ENCODE assay signal across 8 cellular contexts in the genomic region with DNA sequence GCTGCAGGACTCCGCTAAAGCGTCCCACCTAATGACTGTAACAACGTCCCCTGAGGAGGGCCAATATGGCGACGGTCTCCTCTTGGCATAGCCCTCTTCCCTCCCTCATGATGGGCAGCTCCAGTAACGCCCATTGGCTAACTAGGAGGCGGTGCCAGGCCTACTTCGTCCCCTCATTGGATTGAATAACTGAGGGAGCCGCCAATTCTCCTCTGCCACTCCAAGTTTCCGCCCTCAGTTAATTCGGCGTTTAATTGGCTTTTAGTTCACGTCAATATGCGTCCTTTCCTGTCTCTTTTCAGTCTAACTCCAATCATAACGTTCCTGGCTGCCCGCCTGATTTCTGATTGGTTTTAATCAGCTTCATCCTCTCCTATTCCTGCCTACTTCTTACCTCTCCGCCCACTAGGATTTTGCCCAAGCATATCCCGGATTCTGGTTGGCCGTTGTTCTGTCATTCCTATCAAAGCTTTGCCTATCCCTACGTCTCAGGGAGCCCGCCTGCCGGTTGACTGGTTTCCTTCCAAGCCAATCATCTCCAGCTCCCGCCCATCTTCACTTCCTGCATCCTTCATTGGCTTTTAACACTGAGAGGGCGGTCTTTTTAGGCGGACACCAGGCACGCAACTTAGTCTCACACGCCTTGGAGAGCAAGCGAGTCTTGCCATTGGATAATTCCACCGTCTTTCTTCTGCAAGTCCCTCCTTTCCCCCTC. TPM values are rescaled to one million over a fixed set of nuclear protein-coding genes. Genes with fewer than 3 reads are reported as not detected.
DNase-seq lines count a peak whose midpoint lies in the region; ATAC-seq and TF ChIP-seq lines count a peak whose summit lies in the region.

No MANE protein-coding gene starts in this region.

- H2AK9ac ChIP-seq in IMR-90 (replicated peaks; ENCODE audit: low read depth, low read length, poor library complexity) = peak overlapping the region; percentile 99

- H3K9me1 ChIP-seq in IMR-90 (ENCODE audit: insufficient read depth, low read length) = peaks cover 16% of the 10 kb centered on the region

- CTCF ChIA-PET in IMR-90 (lab: Yijun Ruan, JAX) = interaction anchor here (0.6 to 1.1 kb wide), 3 partner anchors 27 to 1354 kb away, joined by 3 read pairs; no protein-coding TSS in a partner anchor
- CTCF ChIA-PET in OCI-LY7 (lab: Charles Lee; ENCODE audit: unreplicated experiment) = interaction anchor here (0.8 to 2.7 kb wide), 4 partner anchors 27 to 122 kb away, joined by 3 to 7 read pairs (median 4); a partner anchor contains a TSS

- WGBS in IMR-90 (ENCODE audit: extremely low coverage in 2 of 2, insufficient read length in 1 of 2), 2 experiments = 0% methylated on average over 23 of the region's 29 CpGs; no CpG with 5 or more reads in 1 of the 2 experiments

- H3K79me1 ChIP-seq in IMR-90 (ENCODE audit: low read depth in 1 of 2, low read length in 2 of 2) = peaks cover 17 to 26% of the 10 kb centered on the region in 2 experiments

- H3K9me3 ChIP-seq in IMR-90 (ENCODE audit: control insufficient read depth, insufficient read depth, low read length) (no peaks in the 10 kb centered on the region), OCI-LY7 (ENCODE audit: low read length) (no peaks in the 10 kb centered on the region), mucosa of rectum (ENCODE audit: control insufficient read depth in 2 of 2, low read length in 2 of 2) (no peaks in the 10 kb centered on the region)

- POLR2A ChIA-PET in IMR-90 (lab: Charles Lee; ENCODE audit: unreplicated experiment) (no interaction called here), OCI-LY7 (lab: Charles Lee) (interaction anchor here (0.6 to 2.1 kb wide), 23 partner anchors 8 to 901 kb away, joined by 3 to 9 read pairs (median 4); a partner anchor contains a TSS)

- peak overlapping the region; percentile 99 for H3K4ac ChIP-seq in IMR-90 (ENCODE audit: low read depth, low read length)

- ATAC-seq in GM21576 (IDR thresholded peaks at IDR 0.05; ENCODE audit: unreplicated experiment) = peak; percentile 69
- ATAC-seq in IMR-90 (ENCODE audit: low read depth) = peak; percentile 72
- ATAC-seq in esophagus mucosa = peak; percentile 74

- H3K27me3 ChIP-seq in IMR-90 (ENCODE audit: control insufficient read depth, insufficient read depth, low read length) (no peaks in the 10 kb centered on the region), mucosa of rectum (ENCODE audit: control insufficient read depth in 2 of 2, insufficient read depth in 2 of 2, low read length in 2 of 2) (no peaks in the 10 kb centered on the region)

- H2BK20ac ChIP-seq in IMR-90 (ENCODE audit: low read depth, low read length) = peak overlapping the region; percentile 28; the same call in 1 of the 2 replicates

- peak overlapping the region; percentile 99 for H4K91ac ChIP-seq in IMR-90 (ENCODE audit: insufficient read depth, low read depth, low read length)

- H3K18ac ChIP-seq in IMR-90 (ENCODE audit: low read depth, low read length) = peak overlapping the region; percentile 70

- peak overlapping the region; percentile 44 for H3K4me3 ChIP-seq in IMR-90 (ENCODE audit: insufficient read depth, low read depth, low read length)
- peak overlapping the region; percentile 86 for H3K4me3 ChIP-seq in OCI-LY7 (ENCODE audit: low read depth, low read length, poor library complexity, severe bottlenecking)
- H3K4me3 ChIP-seq in mucosa of rectum (ENCODE audit: low read length in 2 of 2) = peak overlapping the region; percentile 84 to 90

- TF ChIP-seq CTCF in IMR-90 (conservative IDR thresholded peaks at IDR 0.05; ENCODE audit: low read depth, low read length) (no peak), OCI-LY7 (conservative IDR thresholded peaks at IDR 0.05; ENCODE audit: low read length) (no peak)

- peak overlapping the region; percentile 96 for H2BK5ac ChIP-seq in IMR-90 (ENCODE audit: low read depth, low read length, poor library complexity, severe bottlenecking)

- peak overlapping the region; percentile 84; the same call in 1 of the 3 replicates for H2BK15ac ChIP-seq in IMR-90 (ENCODE audit: low read depth, low read length)

- H2AFZ ChIP-seq in IMR-90 (replicated peaks; ENCODE audit: low read length, poor library complexity) = peak overlapping the region; percentile 92
- peak overlapping the region; percentile 85 for H2AFZ ChIP-seq in OCI-LY7 (ENCODE audit: low read length)

- peak overlapping the region; percentile 99 to 100 for H4K8ac ChIP-seq in IMR-90 (ENCODE audit: low read depth in 2 of 2, low read length in 2 of 2)

- H3K9ac ChIP-seq in IMR-90 (ENCODE audit: low read depth, low read length) (peak overlapping the region; percentile 82), mucosa of rectum (ENCODE audit: low read depth in 1 of 2, low read length in 2 of 2) (peak overlapping the region; percentile 86 to 92)

- H2AK5ac ChIP-seq in IMR-90 (ENCODE audit: low read depth, low read length) = peak overlapping the region; percentile 100

- H3K4me2 ChIP-seq in IMR-90 (ENCODE audit: low read depth, low read length) (peak overlapping the region; percentile 71), OCI-LY7 (ENCODE audit: low read length) (peak overlapping the region; percentile 73)

- TF ChIP-seq POLR2A in IMR-90 (IDR thresholded peaks at IDR 0.05; ENCODE audit: low read depth, low read length) = peak; percentile 83

- in situ Hi-C loops in IMR-90 (cut with MboI; ENCODE audit: low sequenced_read_pairs) = no loop called here

- BruUV-seq in IMR-90 (replicated peaks; lab: Mats Ljungman, UMichigan) (no TSS peak), OCI-LY7 (replicated peaks; lab: Mats Ljungman, UMichigan) (no TSS peak)

- DNase-seq in DMS53 (lab: John Stamatoyannopoulos, UW) = peak; percentile 100
- DNase-seq in IMR-90 = peak; percentile 100
- DNase-seq in OCI-LY7 (ENCODE audit: low spot score) = peak; percentile 100
- DNase-seq in activated T-cell treated with anti-CD3 and anti-CD28 coated beads for 4 hours = peak; percentile 80
- peak; percentile 82 for DNase-seq in stimulated activated CD8-positive, alpha-beta memory T cell treated with anti-CD3 and anti-CD28 coated beads, Interleukin-7, amount 100 ng/mL, for 24 hours (ENCODE audit: low read depth)

- H3K4me1 ChIP-seq in IMR-90 (ENCODE audit: control insufficient read depth, insufficient read depth, low read length) (peaks cover 16% of the 10 kb centered on the region), OCI-LY7 (ENCODE audit: insufficient read depth, low read length, poor library complexity, severe bottlenecking) (peaks cover 45% of the 10 kb centered on the region), mucosa of rectum (ENCODE audit: control insufficient read depth in 2 of 2, insufficient read depth in 2 of 2, low read length in 2 of 2) (peaks cover 35 to 36% of the 10 kb centered on the region in 2 donors)

- H3K9me2 ChIP-seq in OCI-LY7 (ENCODE audit: insufficient read depth, low read length) = no peaks in the 10 kb centered on the region

- peak overlapping the region; percentile 96 for H3K27ac ChIP-seq in IMR-90 (ENCODE audit: insufficient read depth, low read length)
- peak overlapping the region; percentile 77 for H3K27ac ChIP-seq in OCI-LY7 (ENCODE audit: low read depth, low read length, poor library complexity, severe bottlenecking)
- peak overlapping the region; percentile 98 to 99 for H3K27ac ChIP-seq in mucosa of rectum (ENCODE audit: low read depth in 2 of 2, low read length in 2 of 2)

- H2BK120ac ChIP-seq in IMR-90 (ENCODE audit: low read depth, low read length) = peak overlapping the region; percentile 83

- H3K14ac ChIP-seq in IMR-90 (replicated peaks; ENCODE audit: low read depth, low read length) = peak overlapping the region; percentile 100

- dilution Hi-C loops in IMR-90 (cut with HindIII; ENCODE audit: low sequenced_read_pairs, unreplicated experiment) = no loop called here

- H3K23ac ChIP-seq in IMR-90 (ENCODE audit: low read depth, low read length) = peak overlapping the region; percentile 99

- peaks cover 18% of the 10 kb centered on the region for H3K36me3 ChIP-seq in IMR-90 (ENCODE audit: control insufficient read depth, insufficient read depth, low read length)
- peaks cover 36% of the 10 kb centered on the region for H3K36me3 ChIP-seq in OCI-LY7 (ENCODE audit: insufficient read depth, low read length)
- peaks cover 20 to 23% of the 10 kb centered on the region in 2 donors for H3K36me3 ChIP-seq in mucosa of rectum (ENCODE audit: control insufficient read depth in 2 of 2, insufficient read depth in 2 of 2, low read length in 2 of 2)

- peaks cover 13% of the 10 kb centered on the region; the same call in 1 of the 2 replicates for H4K20me1 ChIP-seq in IMR-90 (ENCODE audit: insufficient read depth, low read length)
- H4K20me1 ChIP-seq in OCI-LY7 (ENCODE audit: insufficient read depth, low read length) = peaks cover 16% of the 10 kb centered on the region; the same call in 1 of the 2 replicates

- intact Hi-C loops in IMR-90 (cut with micrococcal nuclease) = loop anchor here (2.0 kb wide), 1 partner anchor 71 kb away; no protein-coding TSS in a partner anchor
- intact Hi-C loops in OCI-LY7 (cut with micrococcal nuclease; ENCODE audit: unreplicated experiment) = loop anchor here (1.0 to 5.0 kb wide), 4 partner anchors 27 to 248 kb away; a partner anchor contains a TSS

- no peak for TF ChIP-seq RAD21 in IMR-90 (IDR thresholded peaks at IDR 0.05; ENCODE audit: low read length)

- H3K79me2 ChIP-seq in OCI-LY7 (ENCODE audit: insufficient read depth, low read depth, low read length) = peaks cover 38% of the 10 kb centered on the region

- H3K56ac ChIP-seq in IMR-90 (ENCODE audit: extremely low read depth, insufficient read depth, low read length) = peak overlapping the region; percentile 98

- peak overlapping the region; percentile 91 for H4K5ac ChIP-seq in IMR-90 (ENCODE audit: low read depth, low read length)

RNA-seq across cellular contexts. Expression of a gene that starts 0.4 kb away (rescaled TPM):
- total RNA-seq in IMR-90 (2012; rRNA removed) (45.0 and 53.6 TPM in 2 replicates), OCI-LY7 (2022) (83.9 and 93.9 TPM in 2 replicates), esophagus mucosa (71.0 TPM)
- polyA plus RNA-seq in IMR-90 (2012; rRNA removed) = 19.7 and 21.2 TPM in 2 replicates
- polyA plus RNA-seq in IMR-90 (2012; cell fraction: cytosol; rRNA removed) = 4.3 and 9.9 TPM in 2 replicates
- 24.6 and 42.1 TPM in 2 replicates for polyA plus RNA-seq in IMR-90 (2012; cell fraction: nucleus; rRNA removed; ENCODE audit: low replicate concordance)
- 47.3 and 58.9 TPM in 2 replicates for total RNA-seq in OCI-LY7 (2014; rRNA removed; shearing (Covaris generic))

RNA-seq across cellular contexts. Expression of a gene that starts 43.4 kb away (rescaled TPM):
- not detected in 2 replicates for total RNA-seq in IMR-90 (2012; rRNA removed)
- not detected in 2 replicates for polyA plus RNA-seq in IMR-90 (2012; rRNA removed)
- polyA plus RNA-seq in IMR-90 (2012; cell fraction: cytosol; rRNA removed) = not detected in 2 replicates
- polyA plus RNA-seq in IMR-90 (2012; cell fraction: nucleus; rRNA removed; ENCODE audit: low replicate concordance) = not detected in 2 replicates
- 0.16 TPM in 1 of 2 replicates, not detected in the other for total RNA-seq in OCI-LY7 (2014; rRNA removed; shearing (Covaris generic))
- total RNA-seq in OCI-LY7 (2022) = 0.27 TPM in 1 of 2 replicates, not detected in the other
- total RNA-seq in esophagus mucosa = not detected

RNA-seq across cellular contexts. Expression of a gene that starts 44.1 kb away (rescaled TPM):
- total RNA-seq in IMR-90 (2012; rRNA removed) = not detected in 2 replicates
- not detected in 2 replicates for polyA plus RNA-seq in IMR-90 (2012; rRNA removed)
- polyA plus RNA-seq in IMR-90 (2012; cell fraction: cytosol; rRNA removed) = not detected in 2 replicates
- polyA plus RNA-seq in IMR-90 (2012; cell fraction: nucleus; rRNA removed; ENCODE audit: low replicate concordance) = 0.04 TPM in 1 of 2 replicates, not detected in the other
- total RNA-seq in OCI-LY7 (2014; rRNA removed; shearing (Covaris generic)) = not detected in 2 replicates
- not detected in 2 replicates for total RNA-seq in OCI-LY7 (2022)
- not detected for total RNA-seq in esophagus mucosa

RNA-seq across cellular contexts. Expression of a gene that starts 58.1 kb away (rescaled TPM):
- total RNA-seq in IMR-90 (2012; rRNA removed) = 37.5 and 44.6 TPM in 2 replicates
- polyA plus RNA-seq in IMR-90 (2012; rRNA removed) = 67.1 and 71.9 TPM in 2 replicates
- polyA plus RNA-seq in IMR-90 (2012; cell fraction: cytosol; rRNA removed) = 45.2 and 62.4 TPM in 2 replicates
- 345 TPM in 2 replicates for polyA plus RNA-seq in IMR-90 (2012; cell fraction: nucleus; rRNA removed; ENCODE audit: low replicate concordance)
- total RNA-seq in OCI-LY7 (2014; rRNA removed; shearing (Covaris generic)) = 85.5 and 95.6 TPM in 2 replicates
- 94.5 and 109 TPM in 2 replicates for total RNA-seq in OCI-LY7 (2022)
- total RNA-seq in esophagus mucosa = 28.5 TPM

Comparison
In these comparisons a context has a peak if more than half of its experiments do, and no peak if none do; other contexts are left out.
1. Peak in every context shown above with its lines: DNase-seq, ATAC-seq, H3K4me3 ChIP-seq and H3K27ac ChIP-seq.